In the genomic region with DNA sequence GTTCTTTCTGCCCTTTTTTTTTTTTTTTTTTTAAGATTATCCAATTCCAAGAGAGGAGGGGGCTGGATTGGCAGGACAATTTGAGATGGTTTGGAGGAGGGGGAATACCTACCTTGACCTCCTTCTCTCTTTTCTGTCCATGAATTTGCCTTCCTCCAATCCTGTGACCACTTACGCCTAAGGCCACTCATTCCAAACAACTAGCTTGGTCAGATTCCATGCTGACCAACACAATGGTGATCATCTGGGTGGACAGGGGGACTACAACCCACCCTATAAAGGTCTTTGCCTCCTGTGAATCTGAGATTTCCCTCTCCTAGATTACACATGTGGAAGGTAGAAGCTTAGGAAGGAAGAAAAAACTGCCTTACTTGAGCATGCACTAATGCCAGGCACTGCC, we compare ENCODE assay signal across 1 cellular context.
TF ChIP-seq lines count a peak whose summit lies in the region.

No MANE protein-coding gene starts in this region.

TF ChIP-seq in SK-N-SH treated with all-trans-retinoic acid at 6 μM for 48 hours, 23 proteins besides CTCF, POLR2A, EP300 and RAD21 (continued from another document):
- TF ChIP-seq, protein P1, sequence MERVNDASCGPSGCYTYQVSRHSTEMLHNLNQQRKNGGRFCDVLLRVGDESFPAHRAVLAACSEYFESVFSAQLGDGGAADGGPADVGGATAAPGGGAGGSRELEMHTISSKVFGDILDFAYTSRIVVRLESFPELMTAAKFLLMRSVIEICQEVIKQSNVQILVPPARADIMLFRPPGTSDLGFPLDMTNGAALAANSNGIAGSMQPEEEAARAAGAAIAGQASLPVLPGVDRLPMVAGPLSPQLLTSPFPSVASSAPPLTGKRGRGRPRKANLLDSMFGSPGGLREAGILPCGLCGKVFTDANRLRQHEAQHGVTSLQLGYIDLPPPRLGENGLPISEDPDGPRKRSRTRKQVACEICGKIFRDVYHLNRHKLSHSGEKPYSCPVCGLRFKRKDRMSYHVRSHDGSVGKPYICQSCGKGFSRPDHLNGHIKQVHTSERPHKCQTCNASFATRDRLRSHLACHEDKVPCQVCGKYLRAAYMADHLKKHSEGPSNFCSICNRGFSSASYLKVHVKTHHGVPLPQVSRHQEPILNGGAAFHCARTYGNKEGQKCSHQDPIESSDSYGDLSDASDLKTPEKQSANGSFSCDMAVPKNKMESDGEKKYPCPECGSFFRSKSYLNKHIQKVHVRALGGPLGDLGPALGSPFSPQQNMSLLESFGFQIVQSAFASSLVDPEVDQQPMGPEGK (CRISPR knock-in tag; IDR thresholded peaks at IDR 0.05; ENCODE audit: borderline replicate concordance) = no peak
- TF ChIP-seq, protein P2, sequence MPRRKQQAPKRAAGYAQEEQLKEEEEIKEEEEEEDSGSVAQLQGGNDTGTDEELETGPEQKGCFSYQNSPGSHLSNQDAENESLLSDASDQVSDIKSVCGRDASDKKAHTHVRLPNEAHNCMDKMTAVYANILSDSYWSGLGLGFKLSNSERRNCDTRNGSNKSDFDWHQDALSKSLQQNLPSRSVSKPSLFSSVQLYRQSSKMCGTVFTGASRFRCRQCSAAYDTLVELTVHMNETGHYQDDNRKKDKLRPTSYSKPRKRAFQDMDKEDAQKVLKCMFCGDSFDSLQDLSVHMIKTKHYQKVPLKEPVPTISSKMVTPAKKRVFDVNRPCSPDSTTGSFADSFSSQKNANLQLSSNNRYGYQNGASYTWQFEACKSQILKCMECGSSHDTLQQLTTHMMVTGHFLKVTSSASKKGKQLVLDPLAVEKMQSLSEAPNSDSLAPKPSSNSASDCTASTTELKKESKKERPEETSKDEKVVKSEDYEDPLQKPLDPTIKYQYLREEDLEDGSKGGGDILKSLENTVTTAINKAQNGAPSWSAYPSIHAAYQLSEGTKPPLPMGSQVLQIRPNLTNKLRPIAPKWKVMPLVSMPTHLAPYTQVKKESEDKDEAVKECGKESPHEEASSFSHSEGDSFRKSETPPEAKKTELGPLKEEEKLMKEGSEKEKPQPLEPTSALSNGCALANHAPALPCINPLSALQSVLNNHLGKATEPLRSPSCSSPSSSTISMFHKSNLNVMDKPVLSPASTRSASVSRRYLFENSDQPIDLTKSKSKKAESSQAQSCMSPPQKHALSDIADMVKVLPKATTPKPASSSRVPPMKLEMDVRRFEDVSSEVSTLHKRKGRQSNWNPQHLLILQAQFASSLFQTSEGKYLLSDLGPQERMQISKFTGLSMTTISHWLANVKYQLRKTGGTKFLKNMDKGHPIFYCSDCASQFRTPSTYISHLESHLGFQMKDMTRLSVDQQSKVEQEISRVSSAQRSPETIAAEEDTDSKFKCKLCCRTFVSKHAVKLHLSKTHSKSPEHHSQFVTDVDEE (CRISPR knock-in tag; IDR thresholded peaks at IDR 0.05) = no peak
